8 cellular contexts compared by ENCODE assay signal in the genomic region with DNA sequence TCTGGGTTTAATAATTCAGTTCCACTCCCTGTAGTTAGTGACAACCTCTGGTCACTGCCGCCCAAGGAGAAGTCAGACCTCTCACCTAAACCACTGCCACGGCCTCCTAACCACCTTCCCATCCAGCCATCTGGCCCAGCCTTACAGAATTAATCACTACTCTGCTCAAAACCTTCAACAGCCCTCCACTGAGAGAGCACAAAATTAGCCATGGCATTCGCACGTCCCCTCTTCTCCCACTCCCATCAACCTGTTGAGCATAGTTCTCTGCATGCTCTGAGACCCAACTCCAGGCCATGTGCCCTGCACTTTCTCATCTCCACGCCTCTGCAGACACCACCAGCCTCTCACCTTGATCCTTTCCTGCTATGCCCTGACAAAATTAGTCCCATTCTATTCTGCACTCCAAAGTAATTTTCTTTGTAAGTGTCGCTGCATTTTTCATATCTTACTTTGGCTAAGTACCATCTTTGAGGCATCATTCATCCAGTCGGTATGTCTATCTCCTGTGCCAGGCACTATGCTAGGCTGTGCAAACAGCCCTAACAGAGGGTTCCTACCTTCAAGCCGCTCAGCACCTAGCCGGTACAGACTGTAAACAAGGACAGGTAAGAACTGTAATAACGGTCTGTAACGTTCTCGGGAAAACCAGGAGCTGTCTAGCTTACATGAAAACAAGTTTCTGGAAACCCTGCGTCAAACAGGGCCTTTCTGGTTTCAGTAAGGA. TPM values are rescaled to one million over a fixed set of nuclear protein-coding genes. Genes with fewer than 3 reads are reported as not detected.
DNase-seq lines count a peak whose midpoint lies in the region; ATAC-seq and TF ChIP-seq lines count a peak whose summit lies in the region.

No MANE protein-coding gene starts in this region.

- 26 to 27% methylated on average over 13 of the region's 13 CpGs for WGBS in lower leg skin, 2 donors

- H3K9me3 Mint-ChIP-seq in IgD-negative memory B cell (no peaks in the 10 kb centered on the region), MCF 10A (ENCODE audit: unreplicated experiment) (no peaks in the 10 kb centered on the region)

- peaks cover 0 to 42% of the 10 kb centered on the region in 2 donors for H3K4me1 ChIP-seq in thoracic aorta (ENCODE audit: control insufficient read depth in 1 of 2, low read depth in 2 of 2)

- H3K36me3 ChIP-seq in GM06990 (ENCODE audit: control insufficient read depth, insufficient read depth, low read length): peaks cover 5% of the 10 kb centered on the region; the same call in 1 of the 2 replicates
- H3K36me3 ChIP-seq in thoracic aorta: peaks cover 5% of the 10 kb centered on the region

- H3K27ac ChIP-seq in thoracic aorta: peak overlapping the region; percentile 62 to 80

- no peak for TF ChIP-seq POLR2A in lower leg skin (IDR thresholded peaks at IDR 0.05)

- H3K4me1 Mint-ChIP-seq in IgD-negative memory B cell: peaks cover 13 to 16% (median 16%) of the 10 kb centered on the region in 3 donors
- H3K4me1 Mint-ChIP-seq in MCF 10A (ENCODE audit: insufficient read depth, unreplicated experiment): peaks cover 25% of the 10 kb centered on the region

- H3K27me3 Mint-ChIP-seq in IgD-negative memory B cell (no peaks in the 10 kb centered on the region), MCF 10A (ENCODE audit: insufficient read depth, unreplicated experiment) (no peaks in the 10 kb centered on the region)

- CTCF ChIA-PET in MCF 10A (lab: Yijun Ruan, JAX): interaction anchor here (0.9 to 1.1 kb wide), 3 partner anchors 300 to 421 kb away, joined by 3 read pairs; no protein-coding TSS in a partner anchor

- peak overlapping the region; percentile 69 to 92 (median 87) for H3K27ac Mint-ChIP-seq in IgD-negative memory B cell
- H3K27ac Mint-ChIP-seq in MCF 10A (ENCODE audit: low read depth, unreplicated experiment): no peak overlapping the region

- no peaks in the 10 kb centered on the region for H3K27me3 ChIP-seq in GM06990 (replicated peaks; ENCODE audit: control insufficient read depth, insufficient read depth, low read length)
- H3K27me3 ChIP-seq in thoracic aorta (replicated peaks; ENCODE audit: insufficient read depth): no peaks in the 10 kb centered on the region

- H3K36me3 Mint-ChIP-seq in IgD-negative memory B cell (peaks cover 3% of the 10 kb centered on the region), MCF 10A (ENCODE audit: insufficient read depth, unreplicated experiment) (peaks cover 49% of the 10 kb centered on the region)

- POLR2A ChIA-PET in MCF 10A (lab: Yijun Ruan, JAX): interaction anchor here (0.6 to 1.8 kb wide), 9 partner anchors 8 to 421 kb away, joined by 3 to 5 read pairs (median 3); a partner anchor contains a TSS

- intact Hi-C loops in MCF 10A (cut with micrococcal nuclease): no loop called here
- intact Hi-C loops in lower leg skin (cut with DNase I; ENCODE audit: low total_unique reads): no loop called here

- TSS peak; percentile 29 for BruUV-seq in MCF 10A (replicated peaks; lab: Mats Ljungman, UMichigan)

- H3K9me3 ChIP-seq in thoracic aorta: no peaks in the 10 kb centered on the region

- no peak for DNase-seq in GM06990 (ENCODE audit: extremely low read depth, insufficient read length)
- DNase-seq in MCF 10A (ENCODE audit: unreplicated experiment): no peak
- DNase-seq in lower leg skin (ENCODE audit: low spot score in 2 of 2): no peak
- no peak for DNase-seq in thoracic aorta (ENCODE audit: low spot score)
- no peak for DNase-seq in NCI-H1930 (lab: John Stamatoyannopoulos, UW)
- DNase-seq in mucosa of gallbladder (ENCODE audit: low spot score): no peak

- TF ChIP-seq CTCF in GM06990 (IDR thresholded peaks at IDR 0.05; ENCODE audit: insufficient read depth, low read length, poor library complexity, severe bottlenecking) (no peak), MCF 10A (IDR thresholded peaks at IDR 0.05; ENCODE audit: unreplicated experiment) (no peak), lower leg skin (IDR thresholded peaks at IDR 0.05) (no peak), thoracic aorta (IDR thresholded peaks at IDR 0.05) (no peak)

- ATAC-seq in thoracic aorta (ENCODE audit: insufficient number of reproducible peaks, low FRiP score, low read depth): no peak
- ATAC-seq in HG02970 (IDR thresholded peaks at IDR 0.05; ENCODE audit: low FRiP score, unreplicated experiment): no peak

- H3K4me3 ChIP-seq in GM06990 (replicated peaks; ENCODE audit: low read depth, low read length) (peak overlapping the region; percentile 67), lower leg skin (ENCODE audit: low read depth, poor library complexity, severe bottlenecking) (peak overlapping the region; percentile 61), thoracic aorta (peak overlapping the region; percentile 71)

- peak overlapping the region; percentile 86 to 96 (median 90) for H3K4me3 Mint-ChIP-seq in IgD-negative memory B cell
- peak overlapping the region; percentile 68 for H3K4me3 Mint-ChIP-seq in MCF 10A (ENCODE audit: unreplicated experiment)

RNA-seq across cellular contexts. Expression of a gene that starts 1.0 kb away (rescaled TPM):
- 35.4 TPM for polyA plus RNA-seq in IgD-negative memory B cell
- total RNA-seq in MCF 10A (2022) (41.2 and 46.8 TPM in 2 replicates), lower leg skin (10 to 100 TPM; 49.3 to 56.8 (median 50.4) TPM), thoracic aorta (100 to 1,000 TPM in 1 of 2 donors, 10 to 100 TPM in 1; 74.5 to 157 TPM), mucosa of gallbladder (50.9 TPM)

RNA-seq across cellular contexts. Expression of a gene that starts 43.4 kb away (rescaled TPM):
- 66.3 TPM for polyA plus RNA-seq in IgD-negative memory B cell
- total RNA-seq in MCF 10A (2022): 81.8 and 97.5 TPM in 2 replicates
- total RNA-seq in lower leg skin: 10 to 100 TPM; 21.4 to 38.9 (median 24.7) TPM
- total RNA-seq in thoracic aorta: 10 to 100 TPM; 56.0 to 77.3 TPM
- total RNA-seq in mucosa of gallbladder: 44.2 TPM
